Comparison of ENCODE assay signal across 19 cellular contexts in genomic region chr3:49004352-49005297, GRCh38. TPM values are rescaled to one million over a fixed set of nuclear protein-coding genes. Genes with fewer than 3 reads are reported as not detected.
DNase-seq lines count a peak whose midpoint lies in the region; ATAC-seq and TF ChIP-seq lines count a peak whose summit lies in the region.
"Had no signal": no experiment of that assay in that cellular context is flagged by ENCODE, and none has a peak within 500 bp of the region (broad histone marks: within the 10 kb centered on the region; RNA-seq: fewer than 3 reads in every experiment).

No MANE protein-coding gene starts in this region.

- intact Hi-C loops in Right ventricle myocardium inferior (cut with DNase I) (no loop called here), left ventricle myocardium inferior (cut with micrococcal nuclease) (no loop called here)

- H3K36me3 ChIP-seq in left ventricle myocardium inferior = no peaks in the 10 kb centered on the region

- H3K9me3 Mint-ChIP-seq in type B pancreatic cell = no peaks in the 10 kb centered on the region
- H3K9me3 Mint-ChIP-seq: immature natural killer cell; naive thymus-derived CD8-positive, alpha-beta T cell had no signal

- H3K4me1 Mint-ChIP-seq in type B pancreatic cell (ENCODE audit: unreplicated experiment) = peaks cover 22% of the 10 kb centered on the region

- no peaks in the 10 kb centered on the region for H3K27me3 ChIP-seq in left ventricle myocardium inferior (ENCODE audit: low read depth)
- H3K27me3 ChIP-seq: heart left ventricle, spleen had no signal

- H3K27ac Mint-ChIP-seq in type B pancreatic cell = peak overlapping the region; percentile 23
- H3K27ac Mint-ChIP-seq: activated naive CD8-positive, alpha-beta T cell; GM23338; progenitor cell of endocrine pancreas had no signal

- no peak for TF ChIP-seq CTCF in left ventricle myocardium inferior (IDR thresholded peaks at IDR 0.05; ENCODE audit: borderline replicate concordance)
- no peak for TF ChIP-seq CTCF in type B pancreatic cell (conservative IDR thresholded peaks at IDR 0.05)

- H3K27ac ChIP-seq in left ventricle myocardium inferior (replicated peaks) = no peak overlapping the region
- H3K27ac ChIP-seq: heart left ventricle, spleen, WERI-Rb-1 had no signal

- H3K4me1 ChIP-seq in left ventricle myocardium inferior = peaks cover 28% of the 10 kb centered on the region

- H3K4me3 ChIP-seq in left ventricle myocardium inferior = no peak overlapping the region
- H3K4me3 ChIP-seq: GM23338, heart left ventricle, spleen had no signal

- H3K4me3 Mint-ChIP-seq in type B pancreatic cell = no peak overlapping the region
- H3K4me3 Mint-ChIP-seq: activated naive CD8-positive, alpha-beta T cell; GM23338 had no signal

- H3K36me3 Mint-ChIP-seq in type B pancreatic cell = peaks cover 11% of the 10 kb centered on the region
- H3K36me3 Mint-ChIP-seq: activated naive CD8-positive, alpha-beta T cell; immature natural killer cell had no signal

- no peaks in the 10 kb centered on the region for H3K27me3 Mint-ChIP-seq in type B pancreatic cell
- H3K27me3 Mint-ChIP-seq: activated naive CD8-positive, alpha-beta T cell; naive thymus-derived CD8-positive, alpha-beta T cell had no signal

- no peaks in the 10 kb centered on the region for H3K9me3 ChIP-seq in left ventricle myocardium inferior (replicated peaks)
- H3K9me3 ChIP-seq: heart left ventricle, spleen had no signal

- DNase-seq in Right ventricle myocardium inferior (ENCODE audit: missing footprints) (peak; percentile 69), left ventricle myocardium inferior (no peak), LoVo (ENCODE audit: low spot score) (peak; percentile 47), kidney tubule cell (ENCODE audit: low spot score) (peak; percentile 21), type B pancreatic cell (ENCODE audit: extremely low spot score, unreplicated experiment) (no peak)
- DNase-seq: AML-193; immature natural killer cell; KBM-7; naive thymus-derived CD8-positive, alpha-beta T cell; NCI-H2171 treated with DMSO at 0.1 percent for 48 hours; spleen; stimulated activated CD8-positive, alpha-beta memory T cell treated with anti-CD3 and anti-CD28 coated beads, Interleukin-4, amount 100 ng/mL, for 48 hours; WERI-Rb-1 had no signal

- no peak for ATAC-seq in Right ventricle myocardium inferior
- no peak for ATAC-seq in GM21381 (IDR thresholded peaks at IDR 0.05; ENCODE audit: unreplicated experiment)
- no peak for ATAC-seq in HG03565 (IDR thresholded peaks at IDR 0.05; ENCODE audit: unreplicated experiment)
- ATAC-seq: GM23338; heart left ventricle; naive thymus-derived CD8-positive, alpha-beta T cell had no signal

RNA-seq across cellular contexts. Expression of gene WDR6, which starts 2.6 kb away (rescaled TPM):
- total RNA-seq in Right ventricle myocardium inferior (83.3 TPM), left ventricle myocardium inferior (79.0 TPM), type B pancreatic cell (ENCODE audit: low replicate concordance) (272 and 334 TPM in 2 replicates)

RNA-seq across cellular contexts. Expression of gene DALRD3, which starts 13.8 kb away (rescaled TPM):
- total RNA-seq in Right ventricle myocardium inferior (9.0 TPM), left ventricle myocardium inferior (11.8 TPM), type B pancreatic cell (ENCODE audit: low replicate concordance) (31.2 and 36.0 TPM in 2 replicates)

RNA-seq across cellular contexts. Expression of gene P4HTM, which starts 14.6 kb away (rescaled TPM):
- total RNA-seq in Right ventricle myocardium inferior (25.5 TPM), left ventricle myocardium inferior (28.9 TPM), type B pancreatic cell (ENCODE audit: low replicate concordance) (47.4 and 54.8 TPM in 2 replicates)

RNA-seq across cellular contexts. Expression of gene NDUFAF3, which starts 17.3 kb away (rescaled TPM):
- 157 TPM for total RNA-seq in Right ventricle myocardium inferior
- total RNA-seq in left ventricle myocardium inferior = 159 TPM
- total RNA-seq in type B pancreatic cell (ENCODE audit: low replicate concordance) = 62.0 and 67.0 TPM in 2 replicates

RNA-seq across cellular contexts. Expression of gene IMPDH2, which starts 24.6 kb away (rescaled TPM):
- total RNA-seq in Right ventricle myocardium inferior (64.3 TPM), left ventricle myocardium inferior (46.9 TPM), type B pancreatic cell (ENCODE audit: low replicate concordance) (221 and 256 TPM in 2 replicates)

Comparison
In these comparisons a context has a peak if more than half of its experiments do, and no peak if none do; other contexts are left out.
1. DNase-seq: peak in Right ventricle myocardium inferior (single experiment), LoVo (single experiment) and kidney tubule cell (single experiment); none in left ventricle myocardium inferior (single experiment) and type B pancreatic cell (single experiment).